ENCODE assay signal across 9 cellular contexts in the genomic region with DNA sequence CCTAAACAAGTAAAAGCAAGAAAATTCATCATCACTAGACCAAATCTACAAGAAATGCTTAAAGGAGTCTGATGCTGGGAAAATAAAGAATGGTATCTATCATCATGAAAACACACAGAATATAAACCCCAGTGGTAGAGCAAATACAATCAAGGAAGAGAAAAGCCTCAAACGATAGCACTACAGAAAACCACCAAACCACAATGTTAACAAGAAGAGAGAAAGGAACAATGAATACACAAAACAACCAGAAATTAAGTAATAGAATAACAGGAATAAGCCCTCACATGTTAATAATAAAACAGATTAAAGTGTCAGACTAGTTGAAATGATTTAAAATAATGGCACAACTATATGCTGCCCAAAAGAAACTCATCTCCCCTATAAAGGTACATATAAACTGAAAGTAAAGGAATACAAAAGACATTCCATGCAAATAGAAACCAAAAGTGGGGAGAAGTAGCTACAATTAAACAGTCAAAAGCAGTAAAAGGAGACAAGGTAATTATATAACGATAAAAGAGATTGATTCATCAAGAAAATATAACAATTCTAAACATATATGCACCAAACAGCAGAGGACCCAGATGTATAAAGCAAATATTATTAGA.
A peak's percentile ranks its signal among the peaks of the same experiment; 100 is the strongest.
DNase-seq lines count a peak whose midpoint lies in the region; ATAC-seq and TF ChIP-seq lines count a peak whose summit lies in the region.
"Had no signal": no experiment of that assay in that cellular context is flagged by ENCODE, and none has a peak within 500 bp of the region (broad histone marks: within the 10 kb centered on the region; RNA-seq: fewer than 3 reads in every experiment).

No MANE protein-coding gene starts in this region.

- intact Hi-C loops in MCF 10A (cut with micrococcal nuclease) (no loop called here), breast epithelium (cut with DNase I; ENCODE audit: low total_unique reads) (no loop called here)

- H3K4me1 ChIP-seq in breast epithelium: no peaks in the 10 kb centered on the region

- POLR2A ChIA-PET in MCF 10A (lab: Yijun Ruan, JAX): interaction anchor here (0.6 kb wide), 2 partner anchors 30 to 78 kb away, joined by 3 read pairs; no protein-coding TSS in a partner anchor
- POLR2A ChIA-PET in activated naive CD8-positive, alpha-beta T cell treated with anti-CD3 and anti-CD28 coated beads, Interleukin-2, amount 10 ng/mL, durations not matched to agents 7 days and 5 days (lab: Charles Lee): interaction anchor here (0.6 to 0.7 kb wide), 2 partner anchors 121 to 218 kb away, joined by 4 to 5 read pairs; no protein-coding TSS in a partner anchor

- TF ChIP-seq CTCF in MCF 10A (IDR thresholded peaks at IDR 0.05; ENCODE audit: unreplicated experiment) (no peak), breast epithelium (IDR thresholded peaks at IDR 0.05) (no peak)

- no peak overlapping the region for H3K27ac ChIP-seq in breast epithelium
- H3K27ac ChIP-seq: parathyroid adenoma had no signal

- TF ChIP-seq POLR2A in breast epithelium (IDR thresholded peaks at IDR 0.05): no peak

- H3K36me3 Mint-ChIP-seq in MCF 10A (ENCODE audit: insufficient read depth, unreplicated experiment): peaks cover 11% of the 10 kb centered on the region
- H3K36me3 Mint-ChIP-seq in activated naive CD8-positive, alpha-beta T cell treated with anti-CD3 and anti-CD28 coated beads, Interleukin-2, amount 10 ng/mL, durations not matched to agents 7 days and 5 days: peaks cover 27% of the 10 kb centered on the region

- no TSS peak for BruUV-seq in MCF 10A (replicated peaks; lab: Mats Ljungman, UMichigan)

- CTCF ChIA-PET in MCF 10A (lab: Yijun Ruan, JAX): interaction anchor here (0.6 kb wide), 1 partner anchor 386 kb away, joined by 3 read pairs; no protein-coding TSS in a partner anchor

- peak; percentile 74 for ATAC-seq in activated naive CD8-positive, alpha-beta T cell treated with anti-CD3 and anti-CD28 coated beads, Interleukin-2, amount 10 ng/mL, durations not matched to agents 7 days and 5 days (ENCODE audit: low read depth)
- ATAC-seq in stimulated activated naive CD8-positive, alpha-beta T cell treated with anti-CD3 and anti-CD28 coated beads, Interleukin-15, amount 100 ng/mL, for 72 hours: peak; percentile 67

- H3K4me3 Mint-ChIP-seq in MCF 10A (ENCODE audit: unreplicated experiment): peak overlapping the region; percentile 55
- H3K4me3 Mint-ChIP-seq in activated naive CD8-positive, alpha-beta T cell treated with anti-CD3 and anti-CD28 coated beads, Interleukin-2, amount 10 ng/mL, durations not matched to agents 7 days and 5 days: peak overlapping the region; percentile 76
- H3K4me3 Mint-ChIP-seq in stimulated activated naive CD8-positive, alpha-beta T cell treated with anti-CD3 and anti-CD28 coated beads, Interleukin-15, amount 100 ng/mL, for 72 hours: peak overlapping the region; percentile 48 to 65

- no peak overlapping the region for H3K4me3 ChIP-seq in breast epithelium

- peak overlapping the region; percentile 47 for H3K27ac Mint-ChIP-seq in MCF 10A (ENCODE audit: low read depth, unreplicated experiment)
- H3K27ac Mint-ChIP-seq in activated naive CD8-positive, alpha-beta T cell treated with anti-CD3 and anti-CD28 coated beads, Interleukin-2, amount 10 ng/mL, durations not matched to agents 7 days and 5 days: peak overlapping the region; percentile 55
- peak overlapping the region in 1 of 2 donors; percentile 4 for H3K27ac Mint-ChIP-seq in stimulated activated naive CD8-positive, alpha-beta T cell treated with anti-CD3 and anti-CD28 coated beads, Interleukin-15, amount 100 ng/mL, for 72 hours

- H3K27me3 Mint-ChIP-seq in MCF 10A (ENCODE audit: insufficient read depth, unreplicated experiment): no peaks in the 10 kb centered on the region
- no peaks in the 10 kb centered on the region for H3K27me3 Mint-ChIP-seq in activated naive CD8-positive, alpha-beta T cell treated with anti-CD3 and anti-CD28 coated beads, Interleukin-2, amount 10 ng/mL, durations not matched to agents 7 days and 5 days
- no peaks in the 10 kb centered on the region for H3K27me3 Mint-ChIP-seq in stimulated activated naive CD8-positive, alpha-beta T cell treated with anti-CD3 and anti-CD28 coated beads, Interleukin-15, amount 100 ng/mL, for 72 hours

- H3K9me3 Mint-ChIP-seq in MCF 10A (ENCODE audit: unreplicated experiment): peaks cover 16% of the 10 kb centered on the region
- H3K9me3 Mint-ChIP-seq in activated naive CD8-positive, alpha-beta T cell treated with anti-CD3 and anti-CD28 coated beads, Interleukin-2, amount 10 ng/mL, durations not matched to agents 7 days and 5 days: peaks cover 6% of the 10 kb centered on the region
- H3K9me3 Mint-ChIP-seq in stimulated activated naive CD8-positive, alpha-beta T cell treated with anti-CD3 and anti-CD28 coated beads, Interleukin-15, amount 100 ng/mL, for 72 hours: peaks cover 11 to 25% of the 10 kb centered on the region in 2 donors

- DNase-seq in MCF 10A (ENCODE audit: unreplicated experiment): no peak
- DNase-seq in breast epithelium (ENCODE audit: low spot score in 2 of 2): no peak
- peak; percentile 19 for DNase-seq in HT-29 (ENCODE audit: low spot score)
- DNase-seq in activated naive CD8-positive, alpha-beta T cell treated with anti-CD3 and anti-CD28 coated beads, Interleukin-2, amount 10 ng/mL, durations not matched to agents 7 days and 5 days: no peak
- DNase-seq in stimulated activated naive CD8-positive, alpha-beta T cell treated with anti-CD3 and anti-CD28 coated beads, Interleukin-15, amount 100 ng/mL, for 72 hours: no peak
- DNase-seq in islet precursor cell: no peak
- no peak for DNase-seq in Ammon's horn (ENCODE audit: low spot score)
- no peak for DNase-seq in medulla oblongata (ENCODE audit: extremely low spot score)

- H3K27me3 ChIP-seq in breast epithelium: no peaks in the 10 kb centered on the region

- H3K4me1 Mint-ChIP-seq in MCF 10A (ENCODE audit: insufficient read depth, unreplicated experiment): peaks cover 23% of the 10 kb centered on the region
- H3K4me1 Mint-ChIP-seq in activated naive CD8-positive, alpha-beta T cell treated with anti-CD3 and anti-CD28 coated beads, Interleukin-2, amount 10 ng/mL, durations not matched to agents 7 days and 5 days: peaks cover 42% of the 10 kb centered on the region
- peaks cover 78% of the 10 kb centered on the region for H3K4me1 Mint-ChIP-seq in stimulated activated naive CD8-positive, alpha-beta T cell treated with anti-CD3 and anti-CD28 coated beads, Interleukin-15, amount 100 ng/mL, for 72 hours

- H3K36me3 ChIP-seq in breast epithelium: no peaks in the 10 kb centered on the region

- peaks cover 0 to 8% of the 10 kb centered on the region in 2 donors for H3K9me3 ChIP-seq in breast epithelium
